8 cellular contexts compared by ENCODE assay signal in the genomic region with DNA sequence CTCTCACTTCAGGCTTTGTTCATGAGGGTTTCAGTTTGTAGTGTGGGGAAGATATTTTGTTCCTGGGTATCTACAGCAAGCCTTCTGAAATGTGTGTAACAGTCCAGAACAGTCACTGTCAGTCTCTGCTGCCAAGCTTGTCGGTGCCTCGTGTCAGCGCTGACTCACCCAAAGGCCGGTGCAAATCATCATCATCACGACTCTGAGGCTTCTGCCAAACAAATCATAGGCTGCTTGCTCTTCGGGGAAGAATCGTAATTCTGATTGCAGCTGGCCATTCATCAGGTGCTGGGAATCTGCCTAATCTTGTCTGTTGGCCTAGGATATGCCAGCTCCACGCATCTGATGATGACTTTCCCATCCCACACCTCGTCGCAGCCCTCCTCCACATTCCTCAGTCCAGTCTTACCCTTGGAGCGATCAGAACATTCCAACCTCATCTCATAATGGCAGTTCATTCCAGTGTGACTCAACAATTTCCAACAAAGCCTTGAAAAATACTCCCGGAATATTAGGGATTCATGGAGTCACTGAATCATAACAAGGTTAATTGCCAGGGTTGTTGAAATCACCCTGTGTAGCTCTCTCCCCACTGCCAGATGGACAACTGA. TPM values are rescaled to one million over a fixed set of nuclear protein-coding genes. Genes with fewer than 3 reads are reported as not detected.
A peak's percentile ranks its signal among the peaks of the same experiment; 100 is the strongest.
DNase-seq lines count a peak whose midpoint lies in the region; ATAC-seq and TF ChIP-seq lines count a peak whose summit lies in the region.

No MANE protein-coding gene starts in this region.

- H3K9me3 ChIP-seq in mammary epithelial cell (replicated peaks; ENCODE audit: insufficient read depth, low read length) = no peaks in the 10 kb centered on the region
- H3K9me3 ChIP-seq in aorta (ENCODE audit: control insufficient read depth, low read length) = no peaks in the 10 kb centered on the region

- H3K36me3 ChIP-seq in mammary epithelial cell (ENCODE audit: insufficient read depth, low read length) = no peaks in the 10 kb centered on the region
- H3K36me3 ChIP-seq in aorta (ENCODE audit: control insufficient read depth in 1 of 2, insufficient read depth in 2 of 2, low read length in 1 of 2) = no peaks in the 10 kb centered on the region

- no peaks in the 10 kb centered on the region for H3K27me3 ChIP-seq in mammary epithelial cell (ENCODE audit: insufficient read depth, low read length)
- H3K27me3 ChIP-seq in aorta (ENCODE audit: control insufficient read depth in 1 of 2, insufficient read depth in 2 of 2, low read length in 1 of 2) = no peaks in the 10 kb centered on the region

- H3K9ac ChIP-seq in mammary epithelial cell (ENCODE audit: insufficient read depth, low read length) = peak overlapping the region; percentile 81

- H3K4me2 ChIP-seq in mammary epithelial cell (ENCODE audit: insufficient read depth, low read depth, low read length) = peak overlapping the region; percentile 66

- 2% methylated on average over 11 of the region's 12 CpGs for WGBS in mammary epithelial cell (ENCODE audit: low coverage, missing lambda C conversion rate)
- WGBS in lower leg skin, 2 donors = 17 to 19% methylated on average over 11 to 12 of the region's 12 CpGs
- 8 to 13% methylated on average over 12 of the region's 12 CpGs for WGBS in aorta, 2 donors

- ATAC-seq in aorta (ENCODE audit: low FRiP score) = peak; percentile 90
- no peak for ATAC-seq in GM19324 (IDR thresholded peaks at IDR 0.05; ENCODE audit: low FRiP score, unreplicated experiment)
- ATAC-seq in HG02970 (IDR thresholded peaks at IDR 0.05; ENCODE audit: low FRiP score, unreplicated experiment) = no peak

- intact Hi-C loops in mammary epithelial cell (cut with micrococcal nuclease) (loop anchor here (1.0 to 2.0 kb wide), 3 partner anchors 18 to 82 kb away; no protein-coding TSS in a partner anchor), lower leg skin (cut with DNase I; ENCODE audit: low total_unique reads) (no loop called here), aorta (cut with DNase I) (no loop called here)

- H3K4me1 ChIP-seq in mammary epithelial cell (ENCODE audit: insufficient read depth, low read length) = peaks cover 41% of the 10 kb centered on the region
- H3K4me1 ChIP-seq in aorta (ENCODE audit: control insufficient read depth in 1 of 2, insufficient read depth in 2 of 2, low read length in 2 of 2) = peaks cover 0 to 5% of the 10 kb centered on the region in 2 donors

- H3K79me2 ChIP-seq in mammary epithelial cell (ENCODE audit: insufficient read depth, low read length) = no peaks in the 10 kb centered on the region

- no peaks in the 10 kb centered on the region for H4K20me1 ChIP-seq in mammary epithelial cell (ENCODE audit: insufficient read depth, low read length)

- in situ Hi-C loops in mammary epithelial cell (cut with MboI; ENCODE audit: low sequenced_read_pairs in 2 of 2) = no loop called here

- dilution Hi-C loops in mammary epithelial cell (cut with HindIII; ENCODE audit: low sequenced_read_pairs) = no loop called here

- CTCF ChIA-PET in mammary epithelial cell (lab: Charles Lee; ENCODE audit: low non-redundant PET) = no interaction called here

- BruUV-seq in mammary epithelial cell (replicated peaks; lab: Mats Ljungman, UMichigan) = no TSS peak

- TF ChIP-seq CTCF in mammary epithelial cell (conservative IDR thresholded peaks at IDR 0.05 in 1 of 2, IDR thresholded peaks at IDR 0.05 in 1 of 2; ENCODE audit: extremely low read depth in 1 of 2, insufficient read depth in 1 of 2, low read depth in 1 of 2, low read length in 2 of 2) (no peak), lower leg skin (IDR thresholded peaks at IDR 0.05) (no peak)

- peak; percentile 52 for DNase-seq in stimulated activated CD4-positive, alpha-beta T cell treated with anti-CD3 and anti-CD28 coated beads, Interleukin-1b, Interleukin-23, amount 100 ng/mL, for 48 hours
- DNase-seq in stimulated activated CD4-positive, alpha-beta T cell treated with anti-CD3 and anti-CD28 coated beads, Interleukin-4, amount 100 ng/mL, for 4 hours = no peak
- DNase-seq in mammary epithelial cell (peak; percentile 100), lower leg skin (ENCODE audit: low spot score in 2 of 2) (peak; percentile 82 to 94), aorta (peak; percentile 85 to 89), RPMI8226 (no peak)

- H2AFZ ChIP-seq in mammary epithelial cell (ENCODE audit: low read depth, low read length) = peak overlapping the region; percentile 34

- TF ChIP-seq POLR2A in lower leg skin (IDR thresholded peaks at IDR 0.05) = no peak

- H3K4me3 ChIP-seq in mammary epithelial cell (replicated peaks in 1 of 3; ENCODE audit: insufficient read depth in 1 of 3, low read depth in 2 of 3, low read length in 3 of 3) (no peak overlapping the region), lower leg skin (ENCODE audit: low read depth, poor library complexity, severe bottlenecking) (no peak overlapping the region), aorta (ENCODE audit: low read length in 2 of 2) (peak overlapping the region in 1 of 2 donors; percentile 4)

- peak overlapping the region; percentile 99 for H3K27ac ChIP-seq in mammary epithelial cell (ENCODE audit: insufficient read depth, low read depth, low read length)
- H3K27ac ChIP-seq in aorta (ENCODE audit: low read depth in 1 of 2, low read length in 2 of 2) = no peak overlapping the region

RNA-seq across cellular contexts. Expression of gene ALDH8A1, which starts 40.9 kb away (rescaled TPM):
- total RNA-seq in mammary epithelial cell (1 to 10 TPM in 1 of 2 donors, under 1 TPM in 1; 0.28 to 2.7 TPM), lower leg skin (1 to 10 TPM in 1 of 4 donors, under 1 TPM in 2, not detected in 1; 0.81 to 1.9 (median 0.88) TPM), aorta (1 to 10 TPM; 1.6 to 4.1 TPM)
- polyA plus RNA-seq in mammary epithelial cell (0.39 TPM), aorta (1 to 10 TPM in 1 of 2 donors, under 1 TPM in 1; 0.75 to 1.8 TPM)
- polyA minus RNA-seq in mammary epithelial cell = not detected

Comparison
In these comparisons a context has a peak if more than half of its experiments do, and no peak if none do; other contexts are left out.
1. DNase-seq: peak in stimulated activated CD4-positive, alpha-beta T cell treated with anti-CD3 and anti-CD28 coated beads, Interleukin-1b, Interleukin-23, amount 100 ng/mL, for 48 hours (single experiment), mammary epithelial cell (single experiment), lower leg skin (2 of 2) and aorta (2 of 2); none in stimulated activated CD4-positive, alpha-beta T cell treated with anti-CD3 and anti-CD28 coated beads, Interleukin-4, amount 100 ng/mL, for 4 hours (0 of 2) and RPMI8226 (single experiment).